In the genomic region with DNA sequence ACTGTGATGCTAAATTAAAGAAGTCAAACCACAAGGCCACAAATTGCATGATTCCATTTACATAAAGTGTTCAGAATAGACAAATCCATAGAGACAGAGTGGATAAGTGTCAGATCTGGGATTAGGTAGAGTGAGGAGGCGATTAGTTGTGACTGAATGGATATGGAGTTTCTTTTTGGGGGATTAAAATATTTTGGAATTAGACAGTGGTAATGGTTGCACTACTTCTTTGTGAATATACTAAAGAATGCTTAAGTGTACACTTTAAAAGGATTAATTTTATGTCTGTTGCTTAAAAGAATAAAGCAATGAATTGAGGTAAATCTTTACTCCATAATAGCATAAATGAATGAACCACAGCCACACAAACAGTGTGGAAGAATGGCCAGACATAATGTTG, we compare ENCODE assay signal across 19 cellular contexts.
DNase-seq lines count a peak whose midpoint lies in the region; ATAC-seq, FAIRE-seq and TF ChIP-seq lines count a peak whose summit lies in the region.
"Had no signal": no experiment of that assay in that cellular context is flagged by ENCODE, and none has a peak within 500 bp of the region (broad histone marks: within the 10 kb centered on the region; RNA-seq: fewer than 3 reads in every experiment).

No MANE protein-coding gene starts in this region.

- peak; percentile 68 for FAIRE-seq in D721Med (lab: Jason Lieb, UNC)
- FAIRE-seq: A204.1, G401.6, GM12891, GM19239 had no signal

- ATAC-seq in HG02870 (IDR thresholded peaks at IDR 0.05; ENCODE audit: unreplicated experiment): no peak

- DNase-seq in D341Med (ENCODE audit: low spot score): peak; percentile 20
- DNase-seq in D721Med (ENCODE audit: insufficient read length, low spot score): no peak
- peak; percentile 23 for DNase-seq in NCI-H524 treated with DMSO at 0.1 percent for 48 hours (lab: John Stamatoyannopoulos, UW)
- no peak for DNase-seq in dedifferentiated amniotic fluid mesenchymal stem cell (ENCODE audit: extremely low spot score)
- DNase-seq: 8988T; ACHN; BE2C; C1 segment of cervical spinal cord; Caco-2; Calu3; CD4-positive, alpha-beta memory T cell; CD4-positive, CD25-positive, alpha-beta regulatory T cell; DMS79 treated with DMSO at 0.1 percent for 48 hours; GF-D8 had no signal

- no peak for TF ChIP-seq CTCF in D721Med (IDR thresholded peaks at IDR 0.05; ENCODE audit: insufficient read depth, missing control alignments)

Comparison
In these comparisons a context has a peak if more than half of its experiments do, and no peak if none do; other contexts are left out.
1. DNase-seq: peak in D341Med (single experiment) and NCI-H524 treated with DMSO at 0.1 percent for 48 hours (single experiment); none in D721Med (single experiment) and dedifferentiated amniotic fluid mesenchymal stem cell (single experiment).